ENCODE assay signal across 10 cellular contexts in the genomic region with DNA sequence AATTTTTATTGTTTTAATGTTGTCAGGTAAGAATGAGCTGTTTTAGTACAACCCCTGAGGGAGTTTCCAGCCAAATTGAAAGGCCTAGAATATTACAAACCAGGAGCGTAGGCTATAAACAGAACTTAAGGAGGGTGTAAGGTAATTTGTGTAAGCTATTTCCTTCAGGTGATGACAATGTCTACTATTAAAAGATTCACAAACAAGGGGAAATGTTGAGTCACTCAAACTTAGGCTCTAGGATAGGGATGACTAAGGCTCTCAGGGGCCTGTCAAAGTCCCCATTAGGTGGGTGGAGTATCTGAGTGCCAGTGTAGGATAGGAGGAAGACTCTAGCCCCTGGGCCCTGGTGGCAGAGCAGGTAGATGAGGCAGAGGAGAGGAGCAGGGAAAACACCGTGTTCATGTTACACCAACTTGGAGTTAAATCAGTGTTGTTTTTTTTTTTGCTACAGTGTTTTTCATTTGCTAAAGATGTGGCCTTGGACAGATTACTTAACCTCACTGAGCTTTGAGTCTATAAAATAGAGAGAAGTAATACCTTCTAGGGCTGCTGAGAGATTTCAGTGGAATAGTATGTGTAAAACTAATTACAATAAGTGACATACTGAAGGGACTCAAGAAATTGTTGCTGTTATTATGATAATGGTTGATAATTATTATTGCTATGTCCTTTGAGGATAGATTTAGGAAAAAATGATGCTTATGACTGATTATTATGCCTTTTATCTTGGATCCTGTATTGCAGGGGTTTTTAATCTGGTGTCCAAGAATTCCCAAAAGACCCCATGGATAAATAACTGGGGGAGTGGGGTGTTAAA. TPM values are rescaled to one million over a fixed set of nuclear protein-coding genes. Genes with fewer than 3 reads are reported as not detected.
A peak's percentile ranks its signal among the peaks of the same experiment; 100 is the strongest.
DNase-seq lines count a peak whose midpoint lies in the region; ATAC-seq and TF ChIP-seq lines count a peak whose summit lies in the region.
"Had no signal": no experiment of that assay in that cellular context is flagged by ENCODE, and none has a peak within 500 bp of the region (broad histone marks: within the 10 kb centered on the region; RNA-seq: fewer than 3 reads in every experiment).

No MANE protein-coding gene starts in this region.

- no peak overlapping the region for H3K18ac ChIP-seq in IMR-90 (ENCODE audit: low read depth, low read length)

- H3K9me1 ChIP-seq in IMR-90 (ENCODE audit: insufficient read depth, low read length), result peaks cover 12% of the 10 kb centered on the region

- ATAC-seq in IMR-90 (ENCODE audit: low read depth), result peak; percentile 21
- ATAC-seq in omental fat pad (ENCODE audit: low FRiP score), result peak; percentile 81
- ATAC-seq in HG02759 (IDR thresholded peaks at IDR 0.05; ENCODE audit: unreplicated experiment), result no peak
- no peak for ATAC-seq in sciatic nerve
- no peak for ATAC-seq in HG02970 (IDR thresholded peaks at IDR 0.05; ENCODE audit: low FRiP score, unreplicated experiment)

- DNase-seq in G401 (ENCODE audit: low spot score) (peak; percentile 70), IMR-90 (peak; percentile 76), cardiac fibroblast (ENCODE audit: low read depth in 2 of 2) (peak; percentile 62 to 90), omental fat pad (ENCODE audit: low spot score) (no peak), sciatic nerve (ENCODE audit: low spot score) (no peak), NCI-H524 treated with DMSO at 0.1 percent for 48 hours (lab: John Stamatoyannopoulos, UW) (no peak)
- DNase-seq: T-helper 2 cell had no signal

- H3K36me3 ChIP-seq in IMR-90 (ENCODE audit: control insufficient read depth, insufficient read depth, low read length), result peaks cover 14% of the 10 kb centered on the region

- peak overlapping the region; percentile 38; the same call in 1 of the 2 replicates for H3K4ac ChIP-seq in IMR-90 (ENCODE audit: low read depth, low read length)

- no peak for TF ChIP-seq RAD21 in IMR-90 (IDR thresholded peaks at IDR 0.05; ENCODE audit: low read length)

- no peak overlapping the region for H4K5ac ChIP-seq in IMR-90 (ENCODE audit: low read depth, low read length)

- CTCF ChIA-PET in IMR-90 (lab: Yijun Ruan, JAX), result no interaction called here

- H3K9ac ChIP-seq in IMR-90 (ENCODE audit: low read depth, low read length), result no peak overlapping the region

- no peak overlapping the region for H4K91ac ChIP-seq in IMR-90 (ENCODE audit: insufficient read depth, low read depth, low read length)

- no peak overlapping the region for H2BK15ac ChIP-seq in IMR-90 (ENCODE audit: low read depth, low read length)

- dilution Hi-C loops in IMR-90 (cut with HindIII; ENCODE audit: low sequenced_read_pairs, unreplicated experiment), result no loop called here

- H3K23ac ChIP-seq in IMR-90 (ENCODE audit: low read depth, low read length), result no peak overlapping the region

- TF ChIP-seq POLR2A in IMR-90 (IDR thresholded peaks at IDR 0.05; ENCODE audit: low read depth, low read length), result peak; percentile 83

- no peak overlapping the region for H2AK9ac ChIP-seq in IMR-90 (replicated peaks; ENCODE audit: low read depth, low read length, poor library complexity)

- H3K79me1 ChIP-seq in IMR-90 (ENCODE audit: low read depth in 1 of 2, low read length in 2 of 2), result peaks cover 9 to 14% of the 10 kb centered on the region in 2 experiments

- H3K14ac ChIP-seq in IMR-90 (replicated peaks; ENCODE audit: low read depth, low read length), result 0 out of 2 replicates have a peak overlapping the region, but pooled peaks have one; percentile 27

- POLR2A ChIA-PET in IMR-90 (lab: Charles Lee; ENCODE audit: unreplicated experiment), result no interaction called here

- in situ Hi-C loops in G401 (cut with HindIII; ENCODE audit: low sequenced_read_pairs) (no loop called here), IMR-90 (cut with MboI; ENCODE audit: low sequenced_read_pairs) (no loop called here)

- intact Hi-C loops in IMR-90 (cut with micrococcal nuclease), result no loop called here
- intact Hi-C loops in sciatic nerve (cut with DNase I), result no loop called here

- H3K4me3 ChIP-seq in IMR-90 (ENCODE audit: insufficient read depth, low read depth, low read length) (no peak overlapping the region), cardiac fibroblast (replicated peaks in 1 of 2; ENCODE audit: low read depth in 2 of 2, low read length in 2 of 2) (no peak overlapping the region)
- H3K4me3 ChIP-seq: coronary artery had no signal

- peak overlapping the region; percentile 34 for H2BK5ac ChIP-seq in IMR-90 (ENCODE audit: low read depth, low read length, poor library complexity, severe bottlenecking)

- BruUV-seq in IMR-90 (replicated peaks; lab: Mats Ljungman, UMichigan), result no TSS peak

- WGBS in IMR-90 (ENCODE audit: extremely low coverage in 2 of 2, insufficient read length in 1 of 2), 2 experiments, result no CpG with 5 or more reads among the region's 2 CpGs

- no peak overlapping the region for H3K4me2 ChIP-seq in IMR-90 (ENCODE audit: low read depth, low read length)

- 0 out of 2 replicates have a peak overlapping the region, but pooled peaks have one; percentile 54 for H2BK120ac ChIP-seq in IMR-90 (ENCODE audit: low read depth, low read length)

- H3K4me1 ChIP-seq in IMR-90 (ENCODE audit: control insufficient read depth, insufficient read depth, low read length), result peaks cover 13% of the 10 kb centered on the region

- no peaks in the 10 kb centered on the region for H3K27me3 ChIP-seq in IMR-90 (ENCODE audit: control insufficient read depth, insufficient read depth, low read length)

- no peak overlapping the region for H3K56ac ChIP-seq in IMR-90 (ENCODE audit: extremely low read depth, insufficient read depth, low read length)

- no peak overlapping the region for H4K8ac ChIP-seq in IMR-90 (ENCODE audit: low read depth in 2 of 2, low read length in 2 of 2)

- H4K20me1 ChIP-seq in IMR-90 (ENCODE audit: insufficient read depth, low read length), result no peaks in the 10 kb centered on the region

- no peak overlapping the region for H3K27ac ChIP-seq in IMR-90 (ENCODE audit: insufficient read depth, low read length)

- no peak overlapping the region for H2AK5ac ChIP-seq in IMR-90 (ENCODE audit: low read depth, low read length)

- H2BK20ac ChIP-seq in IMR-90 (ENCODE audit: low read depth, low read length), result peak overlapping the region; percentile 71; the same call in 1 of the 2 replicates

- no peaks in the 10 kb centered on the region for H3K9me3 ChIP-seq in IMR-90 (ENCODE audit: control insufficient read depth, insufficient read depth, low read length)

- no peak overlapping the region for H2AFZ ChIP-seq in IMR-90 (replicated peaks; ENCODE audit: low read length, poor library complexity)

- no peak for TF ChIP-seq CTCF in IMR-90 (conservative IDR thresholded peaks at IDR 0.05; ENCODE audit: low read depth, low read length)
- no peak for TF ChIP-seq CTCF in cardiac fibroblast (IDR thresholded peaks at IDR 0.05; ENCODE audit: low read depth, low read length)
- no peak for TF ChIP-seq CTCF in omental fat pad (IDR thresholded peaks at IDR 0.05)

TF ChIP-seq in IMR-90, 13 proteins besides CTCF, POLR2A, EP300 and RAD21:
- no peak for TF ChIP-seq MXI1 (IDR thresholded peaks at IDR 0.05; ENCODE audit: borderline replicate concordance, low read depth, low read length)
- TF ChIP-seq NFE2L2 (IDR thresholded peaks at IDR 0.05; ENCODE audit: low read depth, low read length), result peak; percentile 51
- no peak for TF ChIP-seq ELK1 (IDR thresholded peaks at IDR 0.05; ENCODE audit: borderline replicate concordance, low read depth, low read length)
- no peak for TF ChIP-seq MAFK (IDR thresholded peaks at IDR 0.05; ENCODE audit: low read depth, low read length)
- no peak for TF ChIP-seq SMC3 (IDR thresholded peaks at IDR 0.05; ENCODE audit: low read depth, low read length)
- TF ChIP-seq RFX5 (IDR thresholded peaks at IDR 0.05; ENCODE audit: low read depth, low read length), result no peak
- 0 out of 2 replicates have a peak, but pooled peaks have one; percentile 34 for TF ChIP-seq FOS (IDR thresholded peaks at IDR 0.05; ENCODE audit: low read depth, low read length)
- TF ChIP-seq BHLHE40 (IDR thresholded peaks at IDR 0.05; ENCODE audit: low read depth, low read length), result no peak
- TF ChIP-seq CEBPB (IDR thresholded peaks at IDR 0.05; ENCODE audit: low read depth, low read length), result no peak
- TF ChIP-seq, protein P1, sequence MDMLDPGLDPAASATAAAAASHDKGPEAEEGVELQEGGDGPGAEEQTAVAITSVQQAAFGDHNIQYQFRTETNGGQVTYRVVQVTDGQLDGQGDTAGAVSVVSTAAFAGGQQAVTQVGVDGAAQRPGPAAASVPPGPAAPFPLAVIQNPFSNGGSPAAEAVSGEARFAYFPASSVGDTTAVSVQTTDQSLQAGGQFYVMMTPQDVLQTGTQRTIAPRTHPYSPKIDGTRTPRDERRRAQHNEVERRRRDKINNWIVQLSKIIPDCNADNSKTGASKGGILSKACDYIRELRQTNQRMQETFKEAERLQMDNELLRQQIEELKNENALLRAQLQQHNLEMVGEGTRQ (IDR thresholded peaks at IDR 0.05; ENCODE audit: low read depth, low read length), result no peak; the same call in 1 of the 2 replicates
- TF ChIP-seq CHD1 (IDR thresholded peaks at IDR 0.05; ENCODE audit: low read depth, low read length), result no peak
- TF ChIP-seq MAZ (IDR thresholded peaks at IDR 0.05; ENCODE audit: borderline replicate concordance, low read depth, low read length), result no peak
- TF ChIP-seq RCOR1 (IDR thresholded peaks at IDR 0.05; ENCODE audit: insufficient replicate concordance, low read length), result no peak
TF ChIP-seq in IMR-90: peak in this region for 2.

RNA-seq across cellular contexts. Expression of gene TM4SF1, which starts 10.2 kb away (rescaled TPM):
- 1,040 and 1,132 TPM in 2 replicates for total RNA-seq in G401 (2014; rRNA removed; shearing (Covaris generic))
- 232 and 366 TPM in 2 replicates for total RNA-seq in IMR-90 (2012; rRNA removed)
- 302 and 364 TPM in 2 replicates for polyA plus RNA-seq in IMR-90 (2012; rRNA removed)
- 212 and 271 TPM in 2 replicates for polyA plus RNA-seq in IMR-90 (2012; cell fraction: cytosol; rRNA removed)
- polyA plus RNA-seq in IMR-90 (2012; cell fraction: nucleus; rRNA removed; ENCODE audit: low replicate concordance), result 340 and 869 TPM in 2 replicates
- total RNA-seq in omental fat pad, result 1,000 to 10,000 TPM in 1 of 4 donors, 100 to 1,000 TPM in 3; 273 to 1,679 (median 590) TPM
- 149 TPM for total RNA-seq in sciatic nerve

RNA-seq across cellular contexts. Expression of gene TM4SF18, which starts 33.8 kb away (rescaled TPM):
- total RNA-seq in G401 (2014; rRNA removed; shearing (Covaris generic)), result 13.4 and 36.7 TPM in 2 replicates
- total RNA-seq in IMR-90 (2012; rRNA removed) (under 0.01 TPM in 1 of 2 replicates, not detected in the other), omental fat pad (10 to 100 TPM; 11.3 to 81.5 (median 20.5) TPM), sciatic nerve (11.8 TPM)
- not detected in 2 replicates for polyA plus RNA-seq in IMR-90 (2012; rRNA removed)
- polyA plus RNA-seq in IMR-90 (2012; cell fraction: cytosol; rRNA removed), result not detected in 2 replicates
- not detected in 2 replicates for polyA plus RNA-seq in IMR-90 (2012; cell fraction: nucleus; rRNA removed; ENCODE audit: low replicate concordance)

Comparison
In these comparisons a context has a peak if more than half of its experiments do, and no peak if none do; other contexts are left out.
1. DNase-seq: peak in G401 (single experiment), IMR-90 (single experiment) and cardiac fibroblast (2 of 2); none in omental fat pad (single experiment), sciatic nerve (single experiment) and NCI-H524 treated with DMSO at 0.1 percent for 48 hours (single experiment).
2. ATAC-seq: peak in IMR-90 (single experiment) and omental fat pad (single experiment); none in HG02759 (single experiment), sciatic nerve (single experiment) and HG02970 (single experiment).
3. RNA of gene TM4SF18, which starts 33.8 kb away (total RNA-seq): 13.4 to 36.7 TPM in G401, 11.3 to 81.5 TPM in omental fat pad and 11.8 TPM in sciatic nerve (single experiment); under 0.01 TPM in IMR-90; every median in the first group is over 10 times any median in the second.